Comparison of ENCODE assay signal across 24 cellular contexts in the genomic region with DNA sequence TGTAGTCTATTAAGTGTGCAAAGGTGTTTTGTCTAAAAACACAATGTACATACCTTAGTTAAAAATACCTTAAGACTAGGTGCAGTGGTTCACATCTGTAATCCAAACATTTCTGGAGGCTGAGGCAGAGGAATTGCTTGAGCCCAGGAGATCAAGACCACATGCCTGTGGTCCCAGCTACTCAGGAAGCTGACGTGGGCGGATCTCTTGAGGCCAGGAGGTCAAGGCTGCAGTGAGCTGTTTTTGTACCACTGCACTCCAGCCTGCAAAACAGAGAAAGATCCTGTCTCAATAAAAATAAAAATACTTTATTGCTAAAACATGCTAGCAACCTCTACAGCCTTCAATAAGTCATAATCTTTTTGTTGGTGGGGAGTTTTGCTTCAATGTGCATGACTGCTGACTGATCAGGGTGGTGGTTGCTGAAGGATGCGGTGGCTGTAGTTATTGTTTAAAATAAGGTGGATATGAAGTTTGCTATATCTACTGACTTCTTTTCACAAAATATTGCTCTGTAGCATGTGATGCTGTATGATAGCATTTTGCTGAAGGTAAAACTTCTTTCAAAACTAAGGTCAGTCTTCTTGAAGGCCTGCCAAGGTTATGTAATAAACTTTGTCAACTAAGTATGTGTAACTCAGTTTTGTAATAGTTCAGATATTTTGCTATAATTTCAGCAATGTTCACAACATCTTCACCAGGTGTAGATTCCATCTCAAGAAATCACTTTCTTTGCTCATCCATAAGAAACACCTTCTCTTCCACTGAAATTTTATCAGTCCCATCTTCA.
DNase-seq lines count a peak whose midpoint lies in the region; ATAC-seq, FAIRE-seq and TF ChIP-seq lines count a peak whose summit lies in the region.
"Had no signal": no experiment of that assay in that cellular context is flagged by ENCODE, and none has a peak within 500 bp of the region (broad histone marks: within the 10 kb centered on the region; RNA-seq: fewer than 3 reads in every experiment).

No MANE protein-coding gene starts in this region.

- intact Hi-C loops in activated T-helper 2 cell treated with anti-CD3 and anti-CD28 coated beads, Interferon-gamma antibody, Interleukin-2, Interleukin-4, amounts not matched to agents 10 μg/mL and 5 μg/mL and 100 μg/mL, durations not matched to agents 14 hours and 24 hours and 36 hours (cut with micrococcal nuclease), result no loop called here
- intact Hi-C loops in pancreas (cut with DNase I), result no loop called here

- H2BK5ac ChIP-seq in mesenchymal stem cell (ENCODE audit: low read depth, low read length, poor library complexity, severe bottlenecking), result no peak overlapping the region

- no peaks in the 10 kb centered on the region for H3K79me1 ChIP-seq in mesenchymal stem cell (replicated peaks; ENCODE audit: low read length, poor library complexity, severe bottlenecking)

- H4K91ac ChIP-seq in mesenchymal stem cell (ENCODE audit: low read length), result no peak overlapping the region

- no peak for TF ChIP-seq EP300 in upper lobe of left lung (IDR thresholded peaks at IDR 0.05)

- H3K4ac ChIP-seq in mesenchymal stem cell (ENCODE audit: low read depth in 1 of 2, low read length in 2 of 2), result no peak overlapping the region

- no peaks in the 10 kb centered on the region for H3K27me3 Mint-ChIP-seq in activated T-helper 2 cell treated with anti-CD3 and anti-CD28 coated beads, Interferon-gamma antibody, Interleukin-2, Interleukin-4, amounts not matched to agents 10 μg/mL and 5 μg/mL and 100 μg/mL, durations not matched to agents 14 hours and 24 hours and 36 hours (ENCODE audit: low read depth)
- H3K27me3 Mint-ChIP-seq: activated CD8-positive, alpha-beta memory T cell treated with anti-CD3 and anti-CD28 coated beads, Interleukin-2, amount 10 ng/mL, durations not matched to agents 7 days and 5 days had no signal

- no peak overlapping the region for H3K27ac Mint-ChIP-seq in activated T-helper 2 cell treated with anti-CD3 and anti-CD28 coated beads, Interferon-gamma antibody, Interleukin-2, Interleukin-4, amounts not matched to agents 10 μg/mL and 5 μg/mL and 100 μg/mL, durations not matched to agents 14 hours and 24 hours and 36 hours
- H3K27ac Mint-ChIP-seq: activated CD8-positive, alpha-beta memory T cell treated with anti-CD3 and anti-CD28 coated beads, Interleukin-2, amount 10 ng/mL, durations not matched to agents 7 days and 5 days; GM23338 had no signal

- H4K8ac ChIP-seq in mesenchymal stem cell (ENCODE audit: low read length), result no peak overlapping the region

- H3K14ac ChIP-seq in mesenchymal stem cell (ENCODE audit: low read length in 2 of 2), result no peak overlapping the region

- no peak overlapping the region for H3K4me2 ChIP-seq in mesenchymal stem cell (ENCODE audit: low read length, poor library complexity, severe bottlenecking)
- H3K4me2 ChIP-seq: GM23338, SK-N-SH had no signal

- peaks cover 18% of the 10 kb centered on the region for H3K9me3 ChIP-seq in mesenchymal stem cell (ENCODE audit: control insufficient read depth, low read length)
- H3K9me3 ChIP-seq in upper lobe of left lung, result peaks cover 0 to 8% (median 5%) of the 10 kb centered on the region in 4 donors
- no peaks in the 10 kb centered on the region for H3K9me3 ChIP-seq in pancreas
- H3K9me3 ChIP-seq: ovary, Peyer's patch, SK-N-SH, vagina had no signal

- H3K4me1 Mint-ChIP-seq in activated T-helper 2 cell treated with anti-CD3 and anti-CD28 coated beads, Interferon-gamma antibody, Interleukin-2, Interleukin-4, amounts not matched to agents 10 μg/mL and 5 μg/mL and 100 μg/mL, durations not matched to agents 14 hours and 24 hours and 36 hours (ENCODE audit: low read depth), result no peaks in the 10 kb centered on the region
- H3K4me1 Mint-ChIP-seq: activated CD8-positive, alpha-beta memory T cell treated with anti-CD3 and anti-CD28 coated beads, Interleukin-2, amount 10 ng/mL, durations not matched to agents 7 days and 5 days; GM23338 had no signal

- WGBS in mesenchymal stem cell, result 52% methylated on average over 3 of the region's 3 CpGs
- 66 to 76% methylated on average over 3 of the region's 3 CpGs for WGBS in upper lobe of left lung, 2 donors
- WGBS in pancreas, 2 donors, result 58 to 81% methylated on average over 3 of the region's 3 CpGs

- TF ChIP-seq CTCF in cardiac fibroblast (IDR thresholded peaks at IDR 0.05; ENCODE audit: low read depth, low read length), result no peak
- TF ChIP-seq CTCF in upper lobe of left lung (IDR thresholded peaks at IDR 0.05), result no peak
- no peak for TF ChIP-seq CTCF in pancreas (IDR thresholded peaks at IDR 0.05)

- no peaks in the 10 kb centered on the region for H3K27me3 ChIP-seq in mesenchymal stem cell (ENCODE audit: control insufficient read depth in 1 of 2, insufficient read depth in 1 of 2, low read length in 2 of 2)
- H3K27me3 ChIP-seq in upper lobe of left lung, result no peaks in the 10 kb centered on the region
- H3K27me3 ChIP-seq in pancreas, result no peaks in the 10 kb centered on the region
- H3K27me3 ChIP-seq: ovary, Peyer's patch, vagina had no signal

- no peak overlapping the region for H3K9ac ChIP-seq in mesenchymal stem cell (ENCODE audit: low read length)
- H3K9ac ChIP-seq: SK-N-SH had no signal

- DNase-seq in ELR (ENCODE audit: low read depth) (peak; percentile 15), MV-4-11 (lab: John Stamatoyannopoulos, UW) (peak; percentile 30), cardiac fibroblast (ENCODE audit: low read depth in 2 of 2) (peak; percentile 64 to 80), mesenchymal stem cell (peak; percentile 86), upper lobe of left lung (no peak), pancreas (no peak)
- no peak for DNase-seq in activated T-helper 2 cell treated with anti-CD3 and anti-CD28 coated beads, Interferon-gamma antibody, Interleukin-2, Interleukin-4, amounts not matched to agents 10 μg/mL and 5 μg/mL and 100 μg/mL, durations not matched to agents 14 hours and 24 hours and 36 hours (ENCODE audit: low spot score)
- DNase-seq: activated CD4-positive, alpha-beta T cell treated with anti-CD3 and anti-CD28 coated beads for 4 hours; activated CD8-positive, alpha-beta memory T cell treated with anti-CD3 and anti-CD28 coated beads, Interleukin-2, amount 10 ng/mL, durations not matched to agents 7 days and 5 days; activated gamma-delta T cell; KG1; NCI-H1436; NCI-H2171; ovary; Peyer's patch; SK-N-SH; stimulated activated CD4-positive, alpha-beta T cell treated with anti-CD3 and anti-CD28 coated beads, Interleukin-4, amount 100 ng/mL, for 4 hours; T-helper 9 cell had no signal

- H2AK5ac ChIP-seq in mesenchymal stem cell (ENCODE audit: low read length, severe bottlenecking), result no peak overlapping the region

- H3K4me3 Mint-ChIP-seq in activated T-helper 2 cell treated with anti-CD3 and anti-CD28 coated beads, Interferon-gamma antibody, Interleukin-2, Interleukin-4, amounts not matched to agents 10 μg/mL and 5 μg/mL and 100 μg/mL, durations not matched to agents 14 hours and 24 hours and 36 hours (ENCODE audit: low read depth), result no peak overlapping the region
- H3K4me3 Mint-ChIP-seq: activated CD8-positive, alpha-beta memory T cell treated with anti-CD3 and anti-CD28 coated beads, Interleukin-2, amount 10 ng/mL, durations not matched to agents 7 days and 5 days; GM23338 had no signal

- H3K23ac ChIP-seq in mesenchymal stem cell (ENCODE audit: low read length in 2 of 2), result no peak overlapping the region

- H3K18ac ChIP-seq in mesenchymal stem cell (ENCODE audit: low read depth in 1 of 2, low read length in 2 of 2), result no peak overlapping the region

- no peaks in the 10 kb centered on the region for H3K36me3 Mint-ChIP-seq in activated T-helper 2 cell treated with anti-CD3 and anti-CD28 coated beads, Interferon-gamma antibody, Interleukin-2, Interleukin-4, amounts not matched to agents 10 μg/mL and 5 μg/mL and 100 μg/mL, durations not matched to agents 14 hours and 24 hours and 36 hours (ENCODE audit: low read depth)
- H3K36me3 Mint-ChIP-seq: activated CD8-positive, alpha-beta memory T cell treated with anti-CD3 and anti-CD28 coated beads, Interleukin-2, amount 10 ng/mL, durations not matched to agents 7 days and 5 days had no signal

- FAIRE-seq in pancreas (lab: Jason Lieb, UNC), result no peak

- peaks cover 21% of the 10 kb centered on the region for H3K9me3 Mint-ChIP-seq in activated T-helper 2 cell treated with anti-CD3 and anti-CD28 coated beads, Interferon-gamma antibody, Interleukin-2, Interleukin-4, amounts not matched to agents 10 μg/mL and 5 μg/mL and 100 μg/mL, durations not matched to agents 14 hours and 24 hours and 36 hours

- no peaks in the 10 kb centered on the region for H3K36me3 ChIP-seq in mesenchymal stem cell (ENCODE audit: control insufficient read depth in 1 of 2, insufficient read depth in 2 of 2, low read depth in 1 of 2, low read length in 2 of 2)
- H3K36me3 ChIP-seq in upper lobe of left lung, result no peaks in the 10 kb centered on the region
- H3K36me3 ChIP-seq in pancreas, result no peaks in the 10 kb centered on the region
- H3K36me3 ChIP-seq: ovary, Peyer's patch, vagina had no signal

- TF ChIP-seq POLR2A in upper lobe of left lung (IDR thresholded peaks at IDR 0.05), result no peak

- H2BK15ac ChIP-seq in mesenchymal stem cell (ENCODE audit: low read depth, poor library complexity, severe bottlenecking), result no peak overlapping the region

- no peak overlapping the region for H3K4me3 ChIP-seq in cardiac fibroblast (replicated peaks in 1 of 2; ENCODE audit: low read depth in 2 of 2, low read length in 2 of 2)
- no peak overlapping the region for H3K4me3 ChIP-seq in mesenchymal stem cell (ENCODE audit: insufficient read depth in 1 of 2, low read depth in 1 of 2, low read length in 2 of 2)
- no peak overlapping the region for H3K4me3 ChIP-seq in upper lobe of left lung
- no peak overlapping the region for H3K4me3 ChIP-seq in pancreas
- H3K4me3 ChIP-seq: coronary artery, GM23338, ovary, Peyer's patch, skin epidermis, vagina had no signal

- no peak overlapping the region for H2BK12ac ChIP-seq in mesenchymal stem cell (ENCODE audit: low read length in 2 of 2)

- H3K4me1 ChIP-seq in mesenchymal stem cell (ENCODE audit: control insufficient read depth, insufficient read depth, low read depth, low read length), result no peaks in the 10 kb centered on the region
- H3K4me1 ChIP-seq in upper lobe of left lung, result no peaks in the 10 kb centered on the region
- H3K4me1 ChIP-seq in pancreas, result no peaks in the 10 kb centered on the region
- H3K4me1 ChIP-seq: Peyer's patch, vagina had no signal

- ATAC-seq in HG02885 (IDR thresholded peaks at IDR 0.05; ENCODE audit: poor library complexity, unreplicated experiment), result no peak
- ATAC-seq in upper lobe of left lung (ENCODE audit: low FRiP score in 2 of 2), result no peak
- no peak for ATAC-seq in pancreas
- ATAC-seq: activated CD8-positive, alpha-beta memory T cell treated with anti-CD3 and anti-CD28 coated beads, Interleukin-2, amount 10 ng/mL, durations not matched to agents 7 days and 5 days; GM23338 had no signal

- H3K27ac ChIP-seq in mesenchymal stem cell (ENCODE audit: low read length, poor library complexity, severe bottlenecking) (no peak overlapping the region), upper lobe of left lung (no peak overlapping the region), pancreas (no peak overlapping the region)
- H3K27ac ChIP-seq: coronary artery, HL-60, ovary, Peyer's patch, skin epidermis, vagina had no signal

- H2BK120ac ChIP-seq in mesenchymal stem cell (ENCODE audit: low read depth, low read length), result no peak overlapping the region

- no peak overlapping the region for H2AFZ ChIP-seq in mesenchymal stem cell (ENCODE audit: low read depth, low read length)

Comparison
In these comparisons a context has a peak if more than half of its experiments do, and no peak if none do; other contexts are left out.
1. DNase-seq: peak in ELR (single experiment), MV-4-11 (single experiment), cardiac fibroblast (2 of 2) and mesenchymal stem cell (single experiment); none in activated T-helper 2 cell treated with anti-CD3 and anti-CD28 coated beads, Interferon-gamma antibody, Interleukin-2, Interleukin-4, amounts not matched to agents 10 μg/mL and 5 μg/mL and 100 μg/mL, durations not matched to agents 14 hours and 24 hours and 36 hours (single experiment), upper lobe of left lung (0 of 2) and pancreas (0 of 6).